In the genomic region with DNA sequence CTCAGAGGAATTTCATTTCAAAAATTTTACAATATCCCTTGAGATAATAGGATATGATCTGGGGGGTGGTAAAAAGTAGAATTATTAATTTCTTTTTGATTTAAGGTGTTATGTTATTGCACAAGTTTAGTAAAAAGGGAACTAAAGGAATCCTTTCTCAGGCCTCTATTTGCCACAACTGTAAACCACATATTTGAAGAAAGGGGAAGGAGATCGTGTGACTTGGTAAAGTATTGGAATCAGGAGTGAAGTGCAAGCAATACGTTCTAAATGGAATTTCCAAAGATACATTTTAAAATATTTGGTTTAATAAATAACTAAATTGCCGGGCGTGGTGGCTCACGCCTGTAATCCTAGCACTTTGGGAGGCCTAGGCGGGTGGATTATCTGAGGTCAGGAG, we compare ENCODE assay signal across 20 cellular contexts.
"Had no signal": no experiment of that assay in that cellular context is flagged by ENCODE, and none has a peak within 500 bp of the region (broad histone marks: within the 10 kb centered on the region; RNA-seq: fewer than 3 reads in every experiment).

No MANE protein-coding gene starts in this region.

- ATAC-seq: activated CD8-positive, alpha-beta T cell treated with anti-CD3 and anti-CD28 coated beads for 36 hours; gastroesophageal sphincter; heart left ventricle; left lung had no signal

- DNase-seq: activated CD4-positive, alpha-beta T cell treated with anti-CD3 and anti-CD28 coated beads, Interleukin-2, amount 10 ng/mL, durations not matched to agents 24 days and 14 days; activated CD4-positive, CD25-positive, alpha-beta regulatory T cell; activated CD8-positive, alpha-beta T cell treated with anti-CD3 and anti-CD28 coated beads for 36 hours; activated naive CD4-positive, alpha-beta T cell treated with Interleukin-2 at 50 U/mL for 16 hours; activated naive CD8-positive, alpha-beta T cell treated with anti-CD3 and anti-CD28 coated beads, Interleukin-2, amount 10 ng/mL, durations not matched to agents 7 days and 5 days; activated T-cell treated with anti-CD3 and anti-CD28 coated beads, Interleukin-2, amount 50 U/mL, for 1 hour; amygdala; dermis blood vessel endothelial cell; effector memory CD4-positive, alpha-beta T cell; heart left ventricle; left lung; midbrain; stimulated activated CD4-positive, alpha-beta T cell treated with anti-CD3 and anti-CD28 coated beads, Interleukin-12 subunit alpha, Interleukin-12 subunit beta, amount 100 ng/mL, for 4 hours; stimulated activated CD4-positive, alpha-beta T cell treated with anti-CD3 and anti-CD28 coated beads, Interleukin-1b, Interleukin-23, amount 100 ng/mL, for 48 hours; stimulated activated CD8-positive, alpha-beta memory T cell treated with anti-CD3 and anti-CD28 coated beads, Interleukin-4, amount 100 ng/mL, for 48 hours; stimulated activated naive CD4-positive, alpha-beta T cell treated with Interleukin-2 at 50 U/mL for 16 hours; tibial artery had no signal

- H3K4me3 ChIP-seq: cardiac muscle cell, esophagus muscularis mucosa, gastroesophageal sphincter, heart left ventricle, left lung, tibial artery had no signal
